In genomic region chr10:77264107-77264506, GRCh38 we compare ENCODE assay signal across 10 cellular contexts.
DNase-seq lines count a peak whose midpoint lies in the region; ATAC-seq lines count a peak whose summit lies in the region.
"Had no signal": no experiment of that assay in that cellular context is flagged by ENCODE, and none has a peak within 500 bp of the region (broad histone marks: within the 10 kb centered on the region; RNA-seq: fewer than 3 reads in every experiment).

No MANE protein-coding gene starts in this region.

- peaks cover 19% of the 10 kb centered on the region for H3K4me1 Mint-ChIP-seq in activated CD8-positive, alpha-beta memory T cell treated with anti-CD3 and anti-CD28 coated beads, Interleukin-2, amount 10 ng/mL, durations not matched to agents 7 days and 5 days
- peaks cover 16% of the 10 kb centered on the region for H3K4me1 Mint-ChIP-seq in T-helper 2 cell treated with Interferon-gamma antibody and Interleukin-4, amounts not matched to agents 5 μg/mL and 100 μg/mL, for 36 hours (ENCODE audit: low read depth)
- peaks cover 38% of the 10 kb centered on the region for H3K4me1 Mint-ChIP-seq in stimulated activated naive CD8-positive, alpha-beta T cell treated with anti-CD3 and anti-CD28 coated beads, Interleukin-15, Interleukin-2, amounts not matched to agents 100 ng/mL and 50 ng/mL, for 24 hours (ENCODE audit: low read depth)

- CTCF ChIA-PET in activated CD8-positive, alpha-beta memory T cell treated with anti-CD3 and anti-CD28 coated beads, Interleukin-2, amount 10 ng/mL, durations not matched to agents 7 days and 5 days (lab: Charles Lee): no interaction called here

- H3K9me3 Mint-ChIP-seq in activated CD8-positive, alpha-beta memory T cell treated with anti-CD3 and anti-CD28 coated beads, Interleukin-2, amount 10 ng/mL, durations not matched to agents 7 days and 5 days (ENCODE audit: low read depth): peaks cover 2% of the 10 kb centered on the region
- H3K9me3 Mint-ChIP-seq in T-helper 2 cell treated with Interferon-gamma antibody and Interleukin-4, amounts not matched to agents 5 μg/mL and 100 μg/mL, for 36 hours: peaks cover 3% of the 10 kb centered on the region
- H3K9me3 Mint-ChIP-seq in stimulated activated naive CD8-positive, alpha-beta T cell treated with anti-CD3 and anti-CD28 coated beads, Interleukin-15, Interleukin-2, amounts not matched to agents 100 ng/mL and 50 ng/mL, for 24 hours: peaks cover 8% of the 10 kb centered on the region

- H3K27me3 Mint-ChIP-seq in activated CD8-positive, alpha-beta memory T cell treated with anti-CD3 and anti-CD28 coated beads, Interleukin-2, amount 10 ng/mL, durations not matched to agents 7 days and 5 days: peaks cover 33% of the 10 kb centered on the region
- peaks cover 16% of the 10 kb centered on the region for H3K27me3 Mint-ChIP-seq in T-helper 2 cell treated with Interferon-gamma antibody and Interleukin-4, amounts not matched to agents 5 μg/mL and 100 μg/mL, for 36 hours (ENCODE audit: low read depth)
- no peaks in the 10 kb centered on the region for H3K27me3 Mint-ChIP-seq in stimulated activated naive CD8-positive, alpha-beta T cell treated with anti-CD3 and anti-CD28 coated beads, Interleukin-15, Interleukin-2, amounts not matched to agents 100 ng/mL and 50 ng/mL, for 24 hours

- no peaks in the 10 kb centered on the region for H3K36me3 Mint-ChIP-seq in activated CD8-positive, alpha-beta memory T cell treated with anti-CD3 and anti-CD28 coated beads, Interleukin-2, amount 10 ng/mL, durations not matched to agents 7 days and 5 days
- no peaks in the 10 kb centered on the region for H3K36me3 Mint-ChIP-seq in T-helper 2 cell treated with Interferon-gamma antibody and Interleukin-4, amounts not matched to agents 5 μg/mL and 100 μg/mL, for 36 hours (ENCODE audit: low read depth)
- H3K36me3 Mint-ChIP-seq in stimulated activated naive CD8-positive, alpha-beta T cell treated with anti-CD3 and anti-CD28 coated beads, Interleukin-15, Interleukin-2, amounts not matched to agents 100 ng/mL and 50 ng/mL, for 24 hours (ENCODE audit: low read depth): no peaks in the 10 kb centered on the region

- DNase-seq in activated CD8-positive, alpha-beta memory T cell treated with anti-CD3 and anti-CD28 coated beads, Interleukin-2, amount 10 ng/mL, durations not matched to agents 7 days and 5 days: peak; percentile 68
- no peak for DNase-seq in activated CD8-positive, alpha-beta memory T cell treated with anti-CD3 and anti-CD28 coated beads for 24 hours
- peak; percentile 5 for DNase-seq in T-helper 2 cell treated with Interferon-gamma antibody and Interleukin-4, amounts not matched to agents 5 μg/mL and 100 μg/mL, for 36 hours (ENCODE audit: low spot score)
- DNase-seq in effector CD8-positive, alpha-beta T cell (lab: John Stamatoyannopoulos, UW): no peak
- no peak for DNase-seq in middle frontal gyrus (ENCODE audit: extremely low spot score, low spot score)
- DNase-seq in amniotic stem cell (lab: John Stamatoyannopoulos, UW): no peak
- DNase-seq: anterior cingulate cortex, posterior cingulate gyrus had no signal

- peak overlapping the region; percentile 6 for H3K4me3 Mint-ChIP-seq in activated CD8-positive, alpha-beta memory T cell treated with anti-CD3 and anti-CD28 coated beads, Interleukin-2, amount 10 ng/mL, durations not matched to agents 7 days and 5 days
- H3K4me3 Mint-ChIP-seq in T-helper 2 cell treated with Interferon-gamma antibody and Interleukin-4, amounts not matched to agents 5 μg/mL and 100 μg/mL, for 36 hours: peak overlapping the region; percentile 66
- peak overlapping the region; percentile 27 for H3K4me3 Mint-ChIP-seq in stimulated activated naive CD8-positive, alpha-beta T cell treated with anti-CD3 and anti-CD28 coated beads, Interleukin-15, Interleukin-2, amounts not matched to agents 100 ng/mL and 50 ng/mL, for 24 hours

- ATAC-seq in activated CD8-positive, alpha-beta memory T cell treated with anti-CD3 and anti-CD28 coated beads, Interleukin-2, amount 10 ng/mL, durations not matched to agents 7 days and 5 days: peak; percentile 85
- peak; percentile 61 for ATAC-seq in HG02938 (IDR thresholded peaks at IDR 0.05; ENCODE audit: unreplicated experiment)

- H3K27ac Mint-ChIP-seq in activated CD8-positive, alpha-beta memory T cell treated with anti-CD3 and anti-CD28 coated beads, Interleukin-2, amount 10 ng/mL, durations not matched to agents 7 days and 5 days: peak overlapping the region; percentile 76
- H3K27ac Mint-ChIP-seq in T-helper 2 cell treated with Interferon-gamma antibody and Interleukin-4, amounts not matched to agents 5 μg/mL and 100 μg/mL, for 36 hours: peak overlapping the region; percentile 75
- peak overlapping the region; percentile 93 for H3K27ac Mint-ChIP-seq in stimulated activated naive CD8-positive, alpha-beta T cell treated with anti-CD3 and anti-CD28 coated beads, Interleukin-15, Interleukin-2, amounts not matched to agents 100 ng/mL and 50 ng/mL, for 24 hours

Comparison
In these comparisons a context has a peak if more than half of its experiments do, and no peak if none do; other contexts are left out.
1. DNase-seq: peak in activated CD8-positive, alpha-beta memory T cell treated with anti-CD3 and anti-CD28 coated beads, Interleukin-2, amount 10 ng/mL, durations not matched to agents 7 days and 5 days (single experiment) and T-helper 2 cell treated with Interferon-gamma antibody and Interleukin-4, amounts not matched to agents 5 μg/mL and 100 μg/mL, for 36 hours (single experiment); none in activated CD8-positive, alpha-beta memory T cell treated with anti-CD3 and anti-CD28 coated beads for 24 hours (single experiment), effector CD8-positive, alpha-beta T cell (single experiment), middle frontal gyrus (single experiment) and amniotic stem cell (single experiment).
2. H3K4me3 Mint-ChIP-seq: peak in every context shown above with its lines; median percentile 66 in T-helper 2 cell treated with Interferon-gamma antibody and Interleukin-4, amounts not matched to agents 5 μg/mL and 100 μg/mL, for 36 hours; 27 in stimulated activated naive CD8-positive, alpha-beta T cell treated with anti-CD3 and anti-CD28 coated beads, Interleukin-15, Interleukin-2, amounts not matched to agents 100 ng/mL and 50 ng/mL, for 24 hours; 6 in activated CD8-positive, alpha-beta memory T cell treated with anti-CD3 and anti-CD28 coated beads, Interleukin-2, amount 10 ng/mL, durations not matched to agents 7 days and 5 days.
3. Peak in every context shown above with its lines, with median percentiles within 50 percentile points of each other: H3K27ac Mint-ChIP-seq.